ENCODE assay signal across 8 cellular contexts in genomic region chr4:140092094-140092820, GRCh38.
DNase-seq lines count a peak whose midpoint lies in the region; TF ChIP-seq lines count a peak whose summit lies in the region.

No MANE protein-coding gene starts in this region.

- intact Hi-C loops in Caco-2 (cut with micrococcal nuclease; ENCODE audit: unreplicated experiment) = loop anchor here (1.0 kb wide), 1 partner anchor 59 kb away; no protein-coding TSS in a partner anchor
- intact Hi-C loops in posterior cingulate gyrus (cut with DNase I) = no loop called here

- peak overlapping the region; percentile 63 for H3K27ac Mint-ChIP-seq in Caco-2 (ENCODE audit: unreplicated experiment)

- peak overlapping the region; percentile 20 for H3K4me3 ChIP-seq in Caco-2 (ENCODE audit: low read depth, low read length)
- no peak overlapping the region for H3K4me3 ChIP-seq in cardiac muscle cell

- CTCF ChIA-PET in Caco-2 (lab: Charles Lee) = no interaction called here

- H3K27me3 ChIP-seq in Caco-2 (replicated peaks; ENCODE audit: control insufficient read depth, insufficient read depth, low read length) = no peaks in the 10 kb centered on the region
- H3K27me3 ChIP-seq in cardiac muscle cell = no peaks in the 10 kb centered on the region

- H3K9me3 Mint-ChIP-seq in Caco-2 (ENCODE audit: unreplicated experiment) = no peaks in the 10 kb centered on the region

- no peaks in the 10 kb centered on the region for H3K36me3 Mint-ChIP-seq in Caco-2 (ENCODE audit: insufficient read depth, unreplicated experiment)

- H3K36me3 ChIP-seq in Caco-2 (ENCODE audit: control insufficient read depth, insufficient read depth, low read length) = no peaks in the 10 kb centered on the region
- no peaks in the 10 kb centered on the region for H3K36me3 ChIP-seq in cardiac muscle cell

- H3K4me1 ChIP-seq in Caco-2 (peaks cover 58% of the 10 kb centered on the region), cardiac muscle cell (ENCODE audit: low read depth) (peaks cover 70% of the 10 kb centered on the region)

- no peak for TF ChIP-seq CTCF in Caco-2 (IDR thresholded peaks at IDR 0.05; ENCODE audit: insufficient read depth in 1 of 2, low read depth in 1 of 2, low read length in 1 of 2, severe bottlenecking in 1 of 2, unreplicated experiment in 1 of 2)
- TF ChIP-seq CTCF in VCaP (conservative IDR thresholded peaks at IDR 0.05) = no peak
- TF ChIP-seq CTCF in cardiac muscle cell (IDR thresholded peaks at IDR 0.05; ENCODE audit: low read depth, low read length) = no peak

- H3K4me3 Mint-ChIP-seq in Caco-2 (ENCODE audit: unreplicated experiment) = peak overlapping the region; percentile 73

- peak; percentile 53 to 64 for DNase-seq in Caco-2
- peak; percentile 72 for DNase-seq in NCI-H128 (lab: John Stamatoyannopoulos, UW; ENCODE audit: unreplicated experiment)
- peak in 1 of 2 donors; percentile 94 for DNase-seq in cardiac muscle cell (ENCODE audit: low read depth in 1 of 2, low spot score in 1 of 2)
- peak in 7 of 10 donors; percentile 11 to 85 (median 21) for DNase-seq in posterior cingulate gyrus
- DNase-seq in OCI-M2 (lab: John Stamatoyannopoulos, UW; ENCODE audit: unreplicated experiment) = no peak
- DNase-seq in activated effector memory CD4-positive, alpha-beta T cell treated with Interleukin-2 at 50 U/mL for 16 hours = no peak
- DNase-seq in GDM1 (lab: John Stamatoyannopoulos, UW) = no peak

- H3K27ac ChIP-seq in VCaP (peak overlapping the region; percentile 79), cardiac muscle cell (peak overlapping the region; percentile 59)

- H3K9me3 ChIP-seq in Caco-2 (no peaks in the 10 kb centered on the region), cardiac muscle cell (ENCODE audit: low read depth) (no peaks in the 10 kb centered on the region)

- H3K27me3 Mint-ChIP-seq in Caco-2 (ENCODE audit: insufficient read depth, unreplicated experiment) = no peaks in the 10 kb centered on the region

- BruUV-seq in Caco-2 (replicated peaks; lab: Mats Ljungman, UMichigan) = no TSS peak

- POLR2A ChIA-PET in Caco-2 (lab: Charles Lee) = no interaction called here

- peaks cover 75% of the 10 kb centered on the region for H3K4me1 Mint-ChIP-seq in Caco-2 (ENCODE audit: low read depth, unreplicated experiment)

Comparison
In these comparisons a context has a peak if more than half of its experiments do, and no peak if none do; other contexts are left out.
1. DNase-seq: peak in Caco-2 (2 of 2), NCI-H128 (single experiment) and posterior cingulate gyrus (7 of 10); none in OCI-M2 (single experiment), activated effector memory CD4-positive, alpha-beta T cell treated with Interleukin-2 at 50 U/mL for 16 hours (single experiment) and GDM1 (single experiment).